ENCODE assay signal across 1 cellular context in the genomic region with DNA sequence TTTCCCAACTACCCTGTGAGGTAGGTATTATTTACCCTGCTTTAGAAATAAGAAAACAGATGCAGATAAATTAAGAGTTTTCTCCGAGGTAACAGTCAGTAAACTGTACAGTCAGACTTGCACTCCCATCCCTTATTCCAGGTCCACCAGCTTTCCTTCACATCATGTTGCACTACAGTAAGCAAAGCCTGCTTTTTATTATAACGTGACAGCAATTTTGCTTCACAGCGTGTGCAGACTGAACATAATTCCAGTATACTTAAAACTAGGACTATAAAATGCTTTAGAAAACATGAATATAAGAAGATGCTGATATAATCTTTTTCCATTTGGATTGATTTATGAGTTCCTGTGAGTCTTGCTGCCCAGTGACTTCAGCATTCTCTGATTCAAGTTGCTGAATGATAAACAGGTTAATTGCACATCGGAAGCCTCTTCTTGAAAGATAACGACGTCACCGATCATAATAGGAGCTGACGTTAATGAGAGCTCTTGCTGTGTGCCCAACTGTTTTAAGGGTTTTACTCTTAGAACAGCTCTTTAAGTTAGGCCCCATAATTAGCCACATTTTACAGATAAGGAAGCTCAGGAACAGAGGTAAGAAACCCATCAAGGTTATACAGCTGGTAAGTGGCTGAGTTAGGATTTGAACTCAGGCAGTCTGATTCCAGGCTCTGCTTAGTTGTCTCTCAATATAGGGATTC.
TF ChIP-seq lines count a peak whose summit lies in the region.

No MANE protein-coding gene starts in this region.

TF ChIP-seq in H1, 55 proteins besides CTCF, POLR2A, EP300 and RAD21:
- no peak for TF ChIP-seq KDM5A (IDR thresholded peaks at IDR 0.05; ENCODE audit: low read length)
- TF ChIP-seq CREB1 (IDR thresholded peaks at IDR 0.05): no peak
- no peak for TF ChIP-seq PHF8 (conservative IDR thresholded peaks at IDR 0.05; ENCODE audit: low read depth, low read length)
- TF ChIP-seq GABPA (IDR thresholded peaks at IDR 0.05; ENCODE audit: borderline replicate concordance, insufficient read depth, low read length): no peak
- no peak for TF ChIP-seq TEAD4 (IDR thresholded peaks at IDR 0.05; ENCODE audit: low read depth, low read length)
- no peak for TF ChIP-seq KDM1A (IDR thresholded peaks at IDR 0.05; ENCODE audit: borderline replicate concordance, low read length)
- no peak for TF ChIP-seq RNF2 (IDR thresholded peaks at IDR 0.05; ENCODE audit: borderline replicate concordance, low read depth, low read length, missing control alignments, poor library complexity, severe bottlenecking)
- TF ChIP-seq CHD1 (IDR thresholded peaks at IDR 0.05; ENCODE audit: low read depth, low read length): no peak
- TF ChIP-seq SP2 (IDR thresholded peaks at IDR 0.05; ENCODE audit: low read length): no peak
- TF ChIP-seq SUZ12 (IDR thresholded peaks at IDR 0.05; ENCODE audit: low read length): no peak
- TF ChIP-seq, protein P1, sequence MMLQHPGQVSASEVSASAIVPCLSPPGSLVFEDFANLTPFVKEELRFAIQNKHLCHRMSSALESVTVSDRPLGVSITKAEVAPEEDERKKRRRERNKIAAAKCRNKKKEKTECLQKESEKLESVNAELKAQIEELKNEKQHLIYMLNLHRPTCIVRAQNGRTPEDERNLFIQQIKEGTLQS (IDR thresholded peaks at IDR 0.05; ENCODE audit: insufficient read depth, low read depth, low read length): no peak
- TF ChIP-seq SP4 (IDR thresholded peaks at IDR 0.05; ENCODE audit: low read length): no peak
- no peak for TF ChIP-seq POLR2AphosphoS5 (IDR thresholded peaks at IDR 0.05; ENCODE audit: low read depth, low read length)
- no peak for TF ChIP-seq POU5F1 (IDR thresholded peaks at IDR 0.05; ENCODE audit: low read depth, low read length)
- TF ChIP-seq BACH1 (IDR thresholded peaks at IDR 0.05; ENCODE audit: low read length): no peak
- TF ChIP-seq EZH2 (IDR thresholded peaks at IDR 0.05; ENCODE audit: low read depth, low read length, severe bottlenecking): no peak
- no peak for TF ChIP-seq NRF1 (IDR thresholded peaks at IDR 0.05; ENCODE audit: low read depth, low read length)
- TF ChIP-seq NANOG (IDR thresholded peaks at IDR 0.05; ENCODE audit: insufficient read depth, low read depth, low read length, poor library complexity, severe bottlenecking): no peak
TF ChIP-seq in H1: peak in this region for 0.
